Comparison of ENCODE assay signal across 6 cellular contexts in genomic region chr1:42736152-42736551, GRCh38. TPM values are rescaled to one million over a fixed set of nuclear protein-coding genes. Genes with fewer than 3 reads are reported as not detected.
A peak's percentile ranks its signal among the peaks of the same experiment; 100 is the strongest.
DNase-seq lines count a peak whose midpoint lies in the region; ATAC-seq and TF ChIP-seq lines count a peak whose summit lies in the region.

No MANE protein-coding gene starts in this region.

- ATAC-seq in heart left ventricle: no peak
- ATAC-seq in HG02885 (IDR thresholded peaks at IDR 0.05; ENCODE audit: poor library complexity, unreplicated experiment): no peak

- no peak overlapping the region for H3K4me3 ChIP-seq in cardiac muscle cell
- H3K4me3 ChIP-seq in heart left ventricle: no peak overlapping the region
- H3K4me3 ChIP-seq in brain microvascular endothelial cell (ENCODE audit: low read depth, low read length): no peak overlapping the region

- no peaks in the 10 kb centered on the region for H3K27me3 ChIP-seq in cardiac muscle cell
- H3K27me3 ChIP-seq in heart left ventricle: no peaks in the 10 kb centered on the region
- no peaks in the 10 kb centered on the region for H3K27me3 ChIP-seq in brain microvascular endothelial cell (replicated peaks)

- TF ChIP-seq POLR2A in heart left ventricle (IDR thresholded peaks at IDR 0.05): no peak

- intact Hi-C loops in heart left ventricle (cut with DNase I): no loop called here

- H3K36me3 Mint-ChIP-seq in type B pancreatic cell: no peaks in the 10 kb centered on the region

- H3K36me3 ChIP-seq in cardiac muscle cell (no peaks in the 10 kb centered on the region), heart left ventricle (no peaks in the 10 kb centered on the region), brain microvascular endothelial cell (replicated peaks) (no peaks in the 10 kb centered on the region)

- DNase-seq in cardiac muscle cell (ENCODE audit: low read depth in 1 of 2, low spot score in 1 of 2): peak in 1 of 2 donors; percentile 39
- no peak for DNase-seq in heart left ventricle
- DNase-seq in brain microvascular endothelial cell: no peak
- DNase-seq in type B pancreatic cell (ENCODE audit: extremely low spot score, unreplicated experiment): no peak
- DNase-seq in DMS79 (lab: John Stamatoyannopoulos, UW): no peak

- no peak overlapping the region for H3K27ac Mint-ChIP-seq in type B pancreatic cell

- in situ Hi-C loops in brain microvascular endothelial cell (cut with HindIII; ENCODE audit: low pct_ligation_motif_present, low sequenced_read_pairs): no loop called here

- 57 to 100% (median 71%) methylated on average over 1 to 4 of the region's 4 CpGs for whole genome bisulfite sequencing in heart left ventricle, 4 donors

- H3K9me3 Mint-ChIP-seq in type B pancreatic cell: no peaks in the 10 kb centered on the region

- TF ChIP-seq CTCF in cardiac muscle cell (IDR thresholded peaks at IDR 0.05; ENCODE audit: low read depth, low read length) (peak; percentile 47), heart left ventricle (IDR thresholded peaks at IDR 0.05) (peak in 2 of 12 donors; percentile 6), brain microvascular endothelial cell (IDR thresholded peaks at IDR 0.05; ENCODE audit: low read depth, low read length, missing control alignments) (peak; percentile 65), type B pancreatic cell (conservative IDR thresholded peaks at IDR 0.05) (peak; percentile 44)

- H3K4me1 ChIP-seq in cardiac muscle cell (ENCODE audit: low read depth) (peaks cover 14% of the 10 kb centered on the region), heart left ventricle (peaks cover 0 to 18% (median 0%) of the 10 kb centered on the region in 12 donors)

- no peaks in the 10 kb centered on the region for H3K9me3 ChIP-seq in cardiac muscle cell (ENCODE audit: low read depth)
- H3K9me3 ChIP-seq in heart left ventricle: no peaks in the 10 kb centered on the region

- H3K4me3 Mint-ChIP-seq in type B pancreatic cell: no peak overlapping the region

- H3K27me3 Mint-ChIP-seq in type B pancreatic cell: no peaks in the 10 kb centered on the region

- H3K27ac ChIP-seq in cardiac muscle cell: no peak overlapping the region
- H3K27ac ChIP-seq in heart left ventricle: no peak overlapping the region
- no peak overlapping the region for H3K27ac ChIP-seq in brain microvascular endothelial cell

- H3K4me1 Mint-ChIP-seq in type B pancreatic cell (ENCODE audit: unreplicated experiment): peaks cover 3% of the 10 kb centered on the region

RNA-seq across cellular contexts. Expression of gene CLDN19, which starts 3.9 kb away (rescaled TPM):
- 9.2 and 12.9 TPM in 2 replicates for total RNA-seq in cardiac muscle cell
- polyA plus RNA-seq in cardiac muscle cell: 4.3 and 5.6 TPM in 2 replicates
- total RNA-seq in heart left ventricle: under 1 TPM in 1 of 9 donors, not detected in 8; 0.11 TPM
- polyA plus RNA-seq in heart left ventricle: under 1 TPM in 1 of 2 donors, not detected in 1; 0.01 TPM
- total RNA-seq in type B pancreatic cell (ENCODE audit: low replicate concordance): 0.33 and 2.3 TPM in 2 replicates

RNA-seq across cellular contexts. Expression of gene P3H1, which starts 30.7 kb away (rescaled TPM):
- total RNA-seq in cardiac muscle cell (56.6 and 65.4 TPM in 2 replicates), heart left ventricle (10 to 100 TPM in 4 of 9 donors, 1 to 10 TPM in 5; 6.9 to 27.9 (median 10.0) TPM), type B pancreatic cell (ENCODE audit: low replicate concordance) (30.7 and 77.2 TPM in 2 replicates)
- polyA plus RNA-seq in cardiac muscle cell (56.1 TPM in 2 replicates), heart left ventricle (10 to 100 TPM; 10.7 to 17.6 TPM)

RNA-seq across cellular contexts. Expression of gene C1orf50, which starts 30.9 kb away (rescaled TPM):
- total RNA-seq in cardiac muscle cell (4.5 and 7.3 TPM in 2 replicates), heart left ventricle (1 to 10 TPM; 3.0 to 9.2 (median 5.8) TPM), type B pancreatic cell (ENCODE audit: low replicate concordance) (5.9 and 9.1 TPM in 2 replicates)
- polyA plus RNA-seq in cardiac muscle cell (18.5 and 22.1 TPM in 2 replicates), heart left ventricle (1 to 10 TPM; 4.0 to 4.5 TPM)

RNA-seq across cellular contexts. Expression of gene TMEM269, which starts 48.6 kb away (rescaled TPM):
- total RNA-seq in cardiac muscle cell (0.21 and 0.69 TPM in 2 replicates), heart left ventricle (under 1 TPM in 3 of 9 donors, not detected in 6; 0.06 to 0.19 (median 0.07) TPM), type B pancreatic cell (ENCODE audit: low replicate concordance) (0.41 and 0.57 TPM in 2 replicates)
- polyA plus RNA-seq in cardiac muscle cell (0.35 and 0.99 TPM in 2 replicates), heart left ventricle (not detected)

RNA-seq across cellular contexts. Expression of gene YBX1, which starts 53.9 kb away (rescaled TPM):
- total RNA-seq in cardiac muscle cell (1,046 and 1,156 TPM in 2 replicates), heart left ventricle (1,000 to 10,000 TPM in 1 of 9 donors, 100 to 1,000 TPM in 8; 663 to 1,139 (median 788) TPM), type B pancreatic cell (ENCODE audit: low replicate concordance) (508 and 709 TPM in 2 replicates)
- polyA plus RNA-seq in cardiac muscle cell (327 and 358 TPM in 2 replicates), heart left ventricle (1,000 to 10,000 TPM in 1 of 2 donors, 100 to 1,000 TPM in 1; 638 to 1,226 TPM)
